Comparison of ENCODE assay signal across 14 cellular contexts in the genomic region with DNA sequence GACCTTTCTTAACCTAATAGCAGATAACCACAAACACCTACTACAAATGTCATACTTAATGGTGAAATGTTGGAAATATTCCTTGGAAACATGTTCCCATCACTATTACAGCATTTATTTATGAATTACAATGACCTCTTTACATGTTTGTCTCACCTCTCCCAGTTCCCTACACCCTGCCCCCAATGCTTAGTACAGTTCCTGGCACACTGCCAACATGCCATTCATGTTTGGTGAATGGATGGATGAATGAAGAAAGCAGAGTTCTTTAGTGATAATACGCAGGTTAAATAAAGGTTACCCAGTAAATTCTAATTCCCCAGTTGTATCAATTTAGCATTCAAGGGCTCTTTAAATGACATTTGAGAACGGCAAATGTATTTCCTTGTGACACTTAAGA.
DNase-seq lines count a peak whose midpoint lies in the region; ATAC-seq and TF ChIP-seq lines count a peak whose summit lies in the region.
"Had no signal": no experiment of that assay in that cellular context is flagged by ENCODE, and none has a peak within 500 bp of the region (broad histone marks: within the 10 kb centered on the region; RNA-seq: fewer than 3 reads in every experiment).

No MANE protein-coding gene starts in this region.

- H3K4me3 ChIP-seq in BE2C (ENCODE audit: low read depth, low read length), result no peak overlapping the region
- H3K4me3 ChIP-seq: lung, sigmoid colon had no signal

- DNase-seq in BE2C, result peak; percentile 48
- DNase-seq in DMS79 (lab: John Stamatoyannopoulos, UW), result peak; percentile 63
- DNase-seq in NCI-H2107 (lab: John Stamatoyannopoulos, UW), result peak; percentile 73
- peak; percentile 53 for DNase-seq in astrocyte of the hippocampus (ENCODE audit: low read depth, low spot score)
- no peak for DNase-seq in SW480 (ENCODE audit: low spot score)
- no peak for DNase-seq in stimulated activated CD4-positive, alpha-beta T cell treated with anti-CD3 and anti-CD28 coated beads, Interleukin-1b, Interleukin-23, amount 100 ng/mL, for 48 hours
- DNase-seq: activated CD8-positive, alpha-beta T cell treated with anti-CD3 and anti-CD28 coated beads, Interleukin-2, amount 10 ng/mL, durations not matched to agents 7 days and 5 days; activated gamma-delta T cell; KG1; sigmoid colon; stimulated activated naive CD8-positive, alpha-beta T cell treated with anti-CD3 and anti-CD28 coated beads, Interleukin-15, Interleukin-2, amounts not matched to agents 100 U/mL and 50 U/mL, for 24 hours had no signal

- H3K4me1 ChIP-seq in BE2C, result no peaks in the 10 kb centered on the region
- H3K4me1 ChIP-seq: sigmoid colon had no signal

- no peaks in the 10 kb centered on the region; the same call in 1 of the 2 replicates for H3K9me3 ChIP-seq in BE2C
- H3K9me3 ChIP-seq: sigmoid colon had no signal

- ATAC-seq in GM21717 (IDR thresholded peaks at IDR 0.05; ENCODE audit: unreplicated experiment) (no peak), HG02981 (IDR thresholded peaks at IDR 0.05; ENCODE audit: unreplicated experiment) (no peak)
- ATAC-seq: activated CD8-positive, alpha-beta T cell treated with anti-CD3 and anti-CD28 coated beads, Interleukin-2, amount 10 ng/mL, durations not matched to agents 7 days and 5 days; stimulated activated naive CD8-positive, alpha-beta T cell treated with anti-CD3 and anti-CD28 coated beads, Interleukin-15, Interleukin-2, amounts not matched to agents 100 U/mL and 50 U/mL, for 24 hours had no signal

- H3K36me3 ChIP-seq in BE2C, result no peaks in the 10 kb centered on the region
- H3K36me3 ChIP-seq: sigmoid colon had no signal

- TF ChIP-seq CTCF in BE2C (IDR thresholded peaks at IDR 0.05; ENCODE audit: low read depth, low read length), result no peak

- no peaks in the 10 kb centered on the region for H3K27me3 ChIP-seq in BE2C
- H3K27me3 ChIP-seq: sigmoid colon had no signal

Comparison
In these comparisons a context has a peak if more than half of its experiments do, and no peak if none do; other contexts are left out.
1. DNase-seq: peak in BE2C (single experiment), DMS79 (single experiment), NCI-H2107 (single experiment) and astrocyte of the hippocampus (single experiment); none in SW480 (single experiment) and stimulated activated CD4-positive, alpha-beta T cell treated with anti-CD3 and anti-CD28 coated beads, Interleukin-1b, Interleukin-23, amount 100 ng/mL, for 48 hours (single experiment).